In genomic region chr12:104011265-104011664, GRCh38 we compare ENCODE assay signal across 1 cellular context.
TF ChIP-seq lines count a peak whose summit lies in the region.

No MANE protein-coding gene starts in this region.

TF ChIP-seq in GM23338, 12 proteins besides CTCF, POLR2A, EP300 and RAD21 (continued from another document):
- TF ChIP-seq ZNF462 (CRISPR knock-in tag; IDR thresholded peaks at IDR 0.05) (no peak), ZNF114 (CRISPR knock-in tag; IDR thresholded peaks at IDR 0.05) (no peak), JUNB (IDR thresholded peaks at IDR 0.05; ENCODE audit: unreplicated experiment) (no peak)
TF ChIP-seq in GM23338: peak in this region for 0.
